Comparison of ENCODE assay signal across 2 cellular contexts in the genomic region with DNA sequence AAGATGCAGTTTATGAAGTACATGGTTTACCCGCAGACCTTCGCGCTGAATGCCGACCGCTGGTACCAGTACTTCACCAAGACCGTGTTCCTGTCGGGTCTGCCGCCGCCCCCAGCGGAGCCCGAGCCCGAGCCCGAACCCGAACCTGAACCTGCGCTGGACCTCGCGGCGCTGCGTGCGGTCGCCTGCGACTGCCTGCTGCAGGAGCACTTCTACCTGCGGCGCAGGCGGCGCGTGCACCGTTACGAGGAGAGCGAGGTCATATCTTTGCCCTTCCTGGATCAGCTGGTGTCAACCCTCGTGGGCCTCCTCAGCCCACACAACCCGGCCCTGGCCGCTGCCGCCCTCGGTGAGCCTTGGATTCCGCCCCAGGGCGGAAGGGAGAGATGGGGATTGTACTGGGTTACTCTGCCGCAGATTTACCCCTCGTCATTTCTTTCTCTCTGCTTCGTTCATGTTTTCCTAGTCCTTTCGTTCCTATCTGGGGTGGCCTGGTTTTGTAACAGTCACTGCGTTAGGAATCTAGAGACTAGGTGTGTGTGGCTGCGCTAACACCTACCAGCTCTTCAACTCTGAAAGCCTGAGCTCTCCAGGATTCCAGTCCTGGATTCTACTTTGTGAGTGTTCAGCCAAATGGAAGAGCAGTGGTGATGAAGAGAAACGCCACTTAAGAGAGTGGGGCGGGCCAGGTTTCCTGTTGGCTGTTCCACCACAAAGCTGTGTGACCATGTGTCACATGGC.
A peak's percentile ranks its signal among the peaks of the same experiment; 100 is the strongest.
TF ChIP-seq lines count a peak whose summit lies in the region.

No MANE protein-coding gene starts in this region.

TF ChIP-seq in HEK293T, 16 proteins besides CTCF, POLR2A, EP300 and RAD21 (continued from another document):
- TF ChIP-seq, protein P1, sequence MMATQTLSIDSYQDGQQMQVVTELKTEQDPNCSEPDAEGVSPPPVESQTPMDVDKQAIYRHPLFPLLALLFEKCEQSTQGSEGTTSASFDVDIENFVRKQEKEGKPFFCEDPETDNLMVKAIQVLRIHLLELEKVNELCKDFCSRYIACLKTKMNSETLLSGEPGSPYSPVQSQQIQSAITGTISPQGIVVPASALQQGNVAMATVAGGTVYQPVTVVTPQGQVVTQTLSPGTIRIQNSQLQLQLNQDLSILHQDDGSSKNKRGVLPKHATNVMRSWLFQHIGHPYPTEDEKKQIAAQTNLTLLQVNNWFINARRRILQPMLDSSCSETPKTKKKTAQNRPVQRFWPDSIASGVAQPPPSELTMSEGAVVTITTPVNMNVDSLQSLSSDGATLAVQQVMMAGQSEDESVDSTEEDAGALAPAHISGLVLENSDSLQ (IDR thresholded peaks at IDR 0.05) = no peak
- no peak for TF ChIP-seq L3MBTL2 (conservative IDR thresholded peaks at IDR 0.05)
- no peak for TF ChIP-seq SUZ12 (IDR thresholded peaks at IDR 0.05)
- TF ChIP-seq BHLHE40 (IDR thresholded peaks at IDR 0.05; ENCODE audit: borderline replicate concordance) = no peak
- no peak for TF ChIP-seq ZNF384 (IDR thresholded peaks at IDR 0.05)
- no peak for TF ChIP-seq ARNT (IDR thresholded peaks at IDR 0.05)
- no peak for TF ChIP-seq HDGF (IDR thresholded peaks at IDR 0.05; ENCODE audit: borderline replicate concordance)
- no peak for TF ChIP-seq FOXA1 (IDR thresholded peaks at IDR 0.05)
- TF ChIP-seq FOXM1 (IDR thresholded peaks at IDR 0.05; ENCODE audit: borderline replicate concordance) = no peak
- no peak for TF ChIP-seq SP1 (IDR thresholded peaks at IDR 0.05)
TF ChIP-seq in HEK293T: peak in this region for 0.

TF ChIP-seq in GM12878, 131 proteins besides CTCF, POLR2A, EP300 and RAD21 (continued from another document):
- no peak for TF ChIP-seq PAX8 (IDR thresholded peaks at IDR 0.05)
- TF ChIP-seq, protein P1 (IDR thresholded peaks at IDR 0.05) = no peak
- 0 out of 2 replicates have a peak, but pooled peaks have one; percentile 17 for TF ChIP-seq CBX5 (IDR thresholded peaks at IDR 0.05; ENCODE audit: low read depth)
- no peak for TF ChIP-seq NRF1 (conservative IDR thresholded peaks at IDR 0.05; ENCODE audit: low read depth, low read length)
- no peak for TF ChIP-seq ZBTB40 (IDR thresholded peaks at IDR 0.05; ENCODE audit: borderline replicate concordance)
- TF ChIP-seq EGR1 (IDR thresholded peaks at IDR 0.05; ENCODE audit: borderline replicate concordance in 1 of 2, low read depth in 2 of 2, low read length in 2 of 2) = 0 out of 3 replicates have a peak, but pooled peaks of 1 of the 2 experiments have one; percentile 14
- TF ChIP-seq MTA2 (IDR thresholded peaks at IDR 0.05; ENCODE audit: low read depth) = no peak
- 0 out of 2 replicates have a peak, but pooled peaks have one; percentile 13 for TF ChIP-seq DPF2 (IDR thresholded peaks at IDR 0.05)
- 0 out of 2 replicates have a peak, but pooled peaks have one; percentile 19 for TF ChIP-seq TBL1XR1 (IDR thresholded peaks at IDR 0.05; ENCODE audit: low read depth, low read length)
- 0 out of 2 replicates have a peak, but pooled peaks have one; percentile 57 for TF ChIP-seq POLR2AphosphoS5 (IDR thresholded peaks at IDR 0.05; ENCODE audit: low read length)
- peak; percentile 1 for TF ChIP-seq LARP7 (IDR thresholded peaks at IDR 0.05)
